ENCODE assay signal across 23 cellular contexts in genomic region chr16:78230832-78231231, GRCh38.
DNase-seq lines count a peak whose midpoint lies in the region; FAIRE-seq and TF ChIP-seq lines count a peak whose summit lies in the region.
"Had no signal": no experiment of that assay in that cellular context is flagged by ENCODE, and none has a peak within 500 bp of the region (broad histone marks: within the 10 kb centered on the region; RNA-seq: fewer than 3 reads in every experiment).

No MANE protein-coding gene starts in this region.

- TF ChIP-seq POLR2A in suprapubic skin (IDR thresholded peaks at IDR 0.05) = no peak

- no peaks in the 10 kb centered on the region for H3K4me1 ChIP-seq in astrocyte (ENCODE audit: insufficient read depth, low read length)
- peaks cover 13% of the 10 kb centered on the region for H3K4me1 ChIP-seq in suprapubic skin

- H3K36me3 Mint-ChIP-seq in astrocyte (ENCODE audit: low read depth, unreplicated experiment) = no peaks in the 10 kb centered on the region
- H3K36me3 Mint-ChIP-seq: CD4-positive, CD25-positive, alpha-beta regulatory T cell had no signal

- H3K27ac ChIP-seq in astrocyte (ENCODE audit: low read depth, low read length) (no peak overlapping the region), suprapubic skin (no peak overlapping the region)
- H3K27ac ChIP-seq: SJSA1, upper lobe of left lung had no signal

- no peaks in the 10 kb centered on the region for H3K27me3 Mint-ChIP-seq in astrocyte (ENCODE audit: low read depth, unreplicated experiment)
- H3K27me3 Mint-ChIP-seq: CD4-positive, CD25-positive, alpha-beta regulatory T cell had no signal

- no peak for TF ChIP-seq EP300 in suprapubic skin (IDR thresholded peaks at IDR 0.05)

- H3K27ac Mint-ChIP-seq in astrocyte (ENCODE audit: unreplicated experiment) = no peak overlapping the region
- H3K27ac Mint-ChIP-seq: CD4-positive, CD25-positive, alpha-beta regulatory T cell had no signal

- no peak for FAIRE-seq in astrocyte (lab: Jason Lieb, UNC)
- FAIRE-seq: A204.1, colon had no signal

- H3K9ac ChIP-seq in astrocyte (ENCODE audit: low read length) = no peak overlapping the region

- no peaks in the 10 kb centered on the region for H3K4me1 Mint-ChIP-seq in astrocyte (ENCODE audit: low read depth, unreplicated experiment)

- H4K20me1 ChIP-seq in astrocyte (ENCODE audit: insufficient read depth, low read length) = no peaks in the 10 kb centered on the region

- H2AFZ ChIP-seq in astrocyte (ENCODE audit: low read depth, low read length) = no peak overlapping the region

- no peak for TF ChIP-seq CTCF in astrocyte (IDR thresholded peaks at IDR 0.05; ENCODE audit: insufficient read depth, low read depth, low read length)
- TF ChIP-seq CTCF in fibroblast of the aortic adventitia (IDR thresholded peaks at IDR 0.05; ENCODE audit: insufficient read depth, low read length) = no peak
- TF ChIP-seq CTCF in suprapubic skin (IDR thresholded peaks at IDR 0.05) = no peak

- H3K4me3 Mint-ChIP-seq in astrocyte (ENCODE audit: unreplicated experiment) = no peak overlapping the region
- H3K4me3 Mint-ChIP-seq: CD4-positive, CD25-positive, alpha-beta regulatory T cell; neural crest cell had no signal

- H3K9me3 Mint-ChIP-seq in astrocyte (ENCODE audit: unreplicated experiment) = no peaks in the 10 kb centered on the region
- H3K9me3 Mint-ChIP-seq: CD4-positive, CD25-positive, alpha-beta regulatory T cell; neural crest cell had no signal

- H3K9me3 ChIP-seq in astrocyte (ENCODE audit: insufficient read depth, low read depth, low read length) (no peaks in the 10 kb centered on the region), suprapubic skin (no peaks in the 10 kb centered on the region)
- H3K9me3 ChIP-seq: SJSA1, upper lobe of left lung had no signal

- peak overlapping the region; percentile 23 for H3K4me2 ChIP-seq in astrocyte (ENCODE audit: low read length)

- 44% methylated on average over 3 of the region's 3 CpGs for WGBS in suprapubic skin

- DNase-seq in NCI-H2196 (lab: John Stamatoyannopoulos, UW; ENCODE audit: unreplicated experiment) (peak; percentile 7), NCI-H2196 treated with DMSO at 0.1 percent for 48 hours (lab: John Stamatoyannopoulos, UW; ENCODE audit: unreplicated experiment) (no peak), astrocyte (ENCODE audit: low read depth) (peak; percentile 3), fibroblast of the aortic adventitia (ENCODE audit: low read depth) (peak; percentile 5), stromal cell of bone marrow (ENCODE audit: low read depth) (peak; percentile 57), SW 1271 (lab: John Stamatoyannopoulos, UW) (no peak), suprapubic skin (ENCODE audit: low spot score in 2 of 2) (no peak)
- no peak for DNase-seq in activated T-cell treated with anti-CD3 and anti-CD28 coated beads, Interleukin-2, amount 50 U/mL, for 1 hour
- DNase-seq: activated CD4-positive, alpha-beta T cell treated with anti-CD3 and anti-CD28 coated beads for 48 hours; activated CD8-positive, alpha-beta memory T cell treated with anti-CD3 and anti-CD28 coated beads, Interleukin-2, amount 50 U/mL, for 4 hours; activated naive CD4-positive, alpha-beta T cell; aorta; CD4-positive, CD25-positive, alpha-beta regulatory T cell; mesendoderm; NCI-H187 treated with DMSO at 0.1 percent for 48 hours; NCI-H446 treated with DMSO at 0.1 percent for 48 hours; stimulated activated CD4-positive, alpha-beta T cell treated with anti-CD3 and anti-CD28 coated beads, Interleukin-15, amount 100 ng/mL, for 24 hours; stimulated activated naive CD4-positive, alpha-beta T cell treated with Interleukin-2 at 50 U/mL for 16 hours; upper lobe of left lung had no signal

- H3K27me3 ChIP-seq in astrocyte (ENCODE audit: insufficient read depth, low read length) = peaks cover 3% of the 10 kb centered on the region
- no peaks in the 10 kb centered on the region for H3K27me3 ChIP-seq in suprapubic skin
- H3K27me3 ChIP-seq: SJSA1, upper lobe of left lung had no signal

- H3K36me3 ChIP-seq in astrocyte (ENCODE audit: insufficient read depth, low read length) (no peaks in the 10 kb centered on the region), suprapubic skin (no peaks in the 10 kb centered on the region)
- H3K36me3 ChIP-seq: SJSA1, upper lobe of left lung had no signal

- H3K4me3 ChIP-seq in astrocyte (ENCODE audit: insufficient read depth, low read depth, low read length) = no peak overlapping the region
- no peak overlapping the region for H3K4me3 ChIP-seq in fibroblast of the aortic adventitia (ENCODE audit: low read depth, low read length)
- H3K4me3 ChIP-seq in suprapubic skin = no peak overlapping the region
- H3K4me3 ChIP-seq: SJSA1, upper lobe of left lung had no signal

- H3K79me2 ChIP-seq in astrocyte (ENCODE audit: insufficient read depth, low read length) = no peaks in the 10 kb centered on the region

Comparison
In these comparisons a context has a peak if more than half of its experiments do, and no peak if none do; other contexts are left out.
1. DNase-seq: peak in NCI-H2196 (single experiment), astrocyte (single experiment), fibroblast of the aortic adventitia (single experiment) and stromal cell of bone marrow (single experiment); none in NCI-H2196 treated with DMSO at 0.1 percent for 48 hours (single experiment), activated T-cell treated with anti-CD3 and anti-CD28 coated beads, Interleukin-2, amount 50 U/mL, for 1 hour (single experiment), SW 1271 (0 of 2) and suprapubic skin (0 of 2).